26 cellular contexts compared by ENCODE assay signal in genomic region chr4:185623444-185624247, GRCh38.
"Had no signal": no experiment of that assay in that cellular context is flagged by ENCODE, and none has a peak within 500 bp of the region (broad histone marks: within the 10 kb centered on the region; RNA-seq: fewer than 3 reads in every experiment).

No MANE protein-coding gene starts in this region.

- DNase-seq: cerebellar nuclear complex; cortex of kidney; effector memory CD8-positive, alpha-beta T cell; head of caudate nucleus; hippocampal formation; left colon; mesenchymal stem cell; mucosa of descending colon; naive B cell; nephron progenitor cell; nucleus accumbens; ovary; psoas muscle; stimulated activated CD4-positive, alpha-beta T cell treated with anti-CD3 and anti-CD28 coated beads, Interleukin-12 subunit alpha, Interleukin-12 subunit beta, amount 100 ng/mL, for 4 hours; stimulated activated CD4-positive, alpha-beta T cell treated with anti-CD3 and anti-CD28 coated beads, Interleukin-1b, Interleukin-23, amount 100 ng/mL, for 48 hours; stimulated activated CD4-positive, alpha-beta T cell treated with anti-CD3 and anti-CD28 coated beads, Interleukin-4, amount 100 ng/mL, for 1 hour; stimulated activated CD8-positive, alpha-beta memory T cell treated with anti-CD3 and anti-CD28 coated beads, Interleukin-4, amount 100 ng/mL, for 48 hours; stimulated activated naive CD4-positive, alpha-beta T cell; stimulated activated naive CD8-positive, alpha-beta T cell treated with anti-CD3 and anti-CD28 coated beads, Interleukin-15, amount 100 ng/mL, for 72 hours; transverse colon; upper lobe of right lung; uterus had no signal

- H3K9me3 Mint-ChIP-seq: stimulated activated naive CD8-positive, alpha-beta T cell treated with anti-CD3 and anti-CD28 coated beads, Interleukin-15, amount 100 ng/mL, for 72 hours had no signal

- H3K36me3 ChIP-seq: ovary, upper lobe of right lung, uterus had no signal

- H3K36me3 Mint-ChIP-seq: naive B cell had no signal

- H3K4me1 Mint-ChIP-seq: naive B cell; nephron progenitor cell; stimulated activated naive CD8-positive, alpha-beta T cell treated with anti-CD3 and anti-CD28 coated beads, Interleukin-15, amount 100 ng/mL, for 72 hours had no signal

- H3K4me3 ChIP-seq: mucosa of descending colon, ovary, psoas muscle, smooth muscle cell, suprapubic skin, transverse colon, upper lobe of right lung, uterus had no signal

- H3K27ac Mint-ChIP-seq: effector memory CD8-positive, alpha-beta T cell; mesothelial cell of epicardium; nephron progenitor cell; stimulated activated naive CD8-positive, alpha-beta T cell treated with anti-CD3 and anti-CD28 coated beads, Interleukin-15, amount 100 ng/mL, for 72 hours had no signal

- H3K9me3 ChIP-seq: mucosa of descending colon, ovary, psoas muscle, suprapubic skin, transverse colon, upper lobe of right lung, uterus had no signal

- H3K4me3 Mint-ChIP-seq: effector memory CD8-positive, alpha-beta T cell; mesothelial cell of epicardium; naive B cell; nephron progenitor cell; stimulated activated naive CD8-positive, alpha-beta T cell treated with anti-CD3 and anti-CD28 coated beads, Interleukin-15, amount 100 ng/mL, for 72 hours had no signal

- H3K27me3 ChIP-seq: ovary, suprapubic skin, transverse colon, upper lobe of right lung, uterus had no signal

- ATAC-seq: effector memory CD8-positive, alpha-beta T cell; left colon; mucosa of descending colon; psoas muscle; sciatic nerve; stimulated activated naive CD8-positive, alpha-beta T cell treated with anti-CD3 and anti-CD28 coated beads, Interleukin-15, amount 100 ng/mL, for 72 hours; upper lobe of right lung had no signal

- H3K4me1 ChIP-seq: psoas muscle, suprapubic skin, transverse colon, upper lobe of right lung, uterus had no signal

- H3K27ac ChIP-seq: ovary, psoas muscle, suprapubic skin, transverse colon, upper lobe of right lung, uterus had no signal
